In genomic region chr2:18119883-18120282, GRCh38 we compare ENCODE assay signal across 16 cellular contexts.
A peak's percentile ranks its signal among the peaks of the same experiment; 100 is the strongest.
DNase-seq lines count a peak whose midpoint lies in the region; ATAC-seq and TF ChIP-seq lines count a peak whose summit lies in the region.
"Had no signal": no experiment of that assay in that cellular context is flagged by ENCODE, and none has a peak within 500 bp of the region (broad histone marks: within the 10 kb centered on the region; RNA-seq: fewer than 3 reads in every experiment).

No MANE protein-coding gene starts in this region.

- H3K27ac ChIP-seq in right atrium auricular region (no peak overlapping the region), thoracic aorta (peak overlapping the region in 1 of 2 donors; percentile 3)
- H3K27ac ChIP-seq: SJCRH30 had no signal

- H3K4me3 Mint-ChIP-seq in activated T-helper 2 cell treated with anti-CD3 and anti-CD28 coated beads, Interferon-gamma antibody, Interleukin-2, Interleukin-4, amounts not matched to agents 10 μg/mL and 5 μg/mL and 100 μg/mL, durations not matched to agents 14 hours and 24 hours and 36 hours (ENCODE audit: low read depth), result no peak overlapping the region
- H3K4me3 Mint-ChIP-seq: GM23338, WTC11 had no signal

- H3K36me3 ChIP-seq in right atrium auricular region (no peaks in the 10 kb centered on the region), thoracic aorta (no peaks in the 10 kb centered on the region)
- H3K36me3 ChIP-seq: BE2C, SJCRH30 had no signal

- TF ChIP-seq CTCF in right atrium auricular region (IDR thresholded peaks at IDR 0.05) (no peak), fibroblast of the aortic adventitia (IDR thresholded peaks at IDR 0.05; ENCODE audit: insufficient read depth, low read length) (no peak), thoracic aorta (IDR thresholded peaks at IDR 0.05) (no peak)

- H3K27me3 Mint-ChIP-seq in activated T-helper 2 cell treated with anti-CD3 and anti-CD28 coated beads, Interferon-gamma antibody, Interleukin-2, Interleukin-4, amounts not matched to agents 10 μg/mL and 5 μg/mL and 100 μg/mL, durations not matched to agents 14 hours and 24 hours and 36 hours (ENCODE audit: low read depth), result no peaks in the 10 kb centered on the region

- DNase-seq in Right ventricle myocardium superior, result no peak
- DNase-seq in right atrium auricular region (ENCODE audit: low spot score), result no peak
- peak; percentile 59 for DNase-seq in NCI-H774 (lab: John Stamatoyannopoulos, UW)
- DNase-seq in fibroblast of the aortic adventitia (ENCODE audit: low read depth), result peak; percentile 27
- DNase-seq in thoracic aorta (ENCODE audit: low spot score), result peak; percentile 3
- no peak for DNase-seq in Kasumi-1 (lab: John Stamatoyannopoulos, UW)
- no peak for DNase-seq in activated T-helper 2 cell treated with anti-CD3 and anti-CD28 coated beads, Interferon-gamma antibody, Interleukin-2, Interleukin-4, amounts not matched to agents 10 μg/mL and 5 μg/mL and 100 μg/mL, durations not matched to agents 14 hours and 24 hours and 36 hours (ENCODE audit: low spot score)
- DNase-seq in NCI-H510A treated with DMSO at 0.1 percent for 48 hours (lab: John Stamatoyannopoulos, UW), result no peak
- DNase-seq: BE2C; kidney; NCI-H526 treated with DMSO at 0.1 percent for 48 hours; SJCRH30; stimulated activated CD4-positive, alpha-beta T cell treated with anti-CD3 and anti-CD28 coated beads, Interleukin-4, amount 100 ng/mL, for 4 hours had no signal

- intact Hi-C loops in Right ventricle myocardium superior (cut with DNase I), result no loop called here
- intact Hi-C loops in activated T-helper 2 cell treated with anti-CD3 and anti-CD28 coated beads, Interferon-gamma antibody, Interleukin-2, Interleukin-4, amounts not matched to agents 10 μg/mL and 5 μg/mL and 100 μg/mL, durations not matched to agents 14 hours and 24 hours and 36 hours (cut with micrococcal nuclease), result no loop called here

- no peaks in the 10 kb centered on the region for H3K36me3 Mint-ChIP-seq in activated T-helper 2 cell treated with anti-CD3 and anti-CD28 coated beads, Interferon-gamma antibody, Interleukin-2, Interleukin-4, amounts not matched to agents 10 μg/mL and 5 μg/mL and 100 μg/mL, durations not matched to agents 14 hours and 24 hours and 36 hours (ENCODE audit: low read depth)
- H3K36me3 Mint-ChIP-seq: WTC11 had no signal

- H3K9me3 Mint-ChIP-seq in activated T-helper 2 cell treated with anti-CD3 and anti-CD28 coated beads, Interferon-gamma antibody, Interleukin-2, Interleukin-4, amounts not matched to agents 10 μg/mL and 5 μg/mL and 100 μg/mL, durations not matched to agents 14 hours and 24 hours and 36 hours, result no peaks in the 10 kb centered on the region

- no peak overlapping the region for H3K27ac Mint-ChIP-seq in activated T-helper 2 cell treated with anti-CD3 and anti-CD28 coated beads, Interferon-gamma antibody, Interleukin-2, Interleukin-4, amounts not matched to agents 10 μg/mL and 5 μg/mL and 100 μg/mL, durations not matched to agents 14 hours and 24 hours and 36 hours
- H3K27ac Mint-ChIP-seq: GM23338, WTC11 had no signal

- H3K9me3 ChIP-seq in right atrium auricular region (no peaks in the 10 kb centered on the region), thoracic aorta (no peaks in the 10 kb centered on the region)
- H3K9me3 ChIP-seq: BE2C, SJCRH30 had no signal

- H3K4me3 ChIP-seq in right atrium auricular region, result no peak overlapping the region
- H3K4me3 ChIP-seq in fibroblast of the aortic adventitia (ENCODE audit: low read depth, low read length), result no peak overlapping the region
- no peak overlapping the region for H3K4me3 ChIP-seq in thoracic aorta
- H3K4me3 ChIP-seq: GM23338, SJCRH30 had no signal

- no peaks in the 10 kb centered on the region for H3K4me1 Mint-ChIP-seq in activated T-helper 2 cell treated with anti-CD3 and anti-CD28 coated beads, Interferon-gamma antibody, Interleukin-2, Interleukin-4, amounts not matched to agents 10 μg/mL and 5 μg/mL and 100 μg/mL, durations not matched to agents 14 hours and 24 hours and 36 hours (ENCODE audit: low read depth)
- H3K4me1 Mint-ChIP-seq: GM23338, WTC11 had no signal

- ATAC-seq in Right ventricle myocardium superior (ENCODE audit: poor library complexity) (peak; percentile 57), thoracic aorta (ENCODE audit: insufficient number of reproducible peaks, low FRiP score, low read depth) (peak; percentile 84)
- ATAC-seq: esophagus mucosa, GM23338, WTC11 had no signal

- no peaks in the 10 kb centered on the region for H3K4me1 ChIP-seq in right atrium auricular region
- peaks cover 16 to 30% of the 10 kb centered on the region in 2 donors for H3K4me1 ChIP-seq in thoracic aorta (ENCODE audit: control insufficient read depth in 1 of 2, low read depth in 2 of 2)

- no peaks in the 10 kb centered on the region for H3K27me3 ChIP-seq in right atrium auricular region
- no peaks in the 10 kb centered on the region for H3K27me3 ChIP-seq in thoracic aorta (replicated peaks; ENCODE audit: insufficient read depth)
- H3K27me3 ChIP-seq: BE2C, SJCRH30 had no signal

Comparison
In these comparisons a context has a peak if more than half of its experiments do, and no peak if none do; other contexts are left out.
1. DNase-seq: peak in NCI-H774 (single experiment), fibroblast of the aortic adventitia (single experiment) and thoracic aorta (single experiment); none in Right ventricle myocardium superior (single experiment), right atrium auricular region (single experiment), Kasumi-1 (0 of 2), activated T-helper 2 cell treated with anti-CD3 and anti-CD28 coated beads, Interferon-gamma antibody, Interleukin-2, Interleukin-4, amounts not matched to agents 10 μg/mL and 5 μg/mL and 100 μg/mL, durations not matched to agents 14 hours and 24 hours and 36 hours (single experiment) and NCI-H510A treated with DMSO at 0.1 percent for 48 hours (single experiment).